ENCODE assay signal across 8 cellular contexts in genomic region chr10:59622320-59622901, GRCh38.
DNase-seq lines count a peak whose midpoint lies in the region; ATAC-seq, FAIRE-seq and TF ChIP-seq lines count a peak whose summit lies in the region.

No MANE protein-coding gene starts in this region.

- peak; percentile 63 for TF ChIP-seq CTCF in BE2C (IDR thresholded peaks at IDR 0.05; ENCODE audit: low read depth, low read length)
- TF ChIP-seq CTCF in glutamatergic neuron (IDR thresholded peaks at IDR 0.05; ENCODE audit: partially characterized antibody, unreplicated experiment): peak; percentile 80
- peak; percentile 62 for TF ChIP-seq CTCF in parathyroid adenoma (IDR thresholded peaks at IDR 0.05)

- H3K27me3 Mint-ChIP-seq in activated T-cell treated with anti-CD3 and anti-CD28 coated beads, Interleukin-2, amount 50 U/mL, for 72 hours (ENCODE audit: low read depth): peaks cover 6% of the 10 kb centered on the region
- H3K27me3 Mint-ChIP-seq in glutamatergic neuron (ENCODE audit: unreplicated experiment): peaks cover 3% of the 10 kb centered on the region

- H3K36me3 Mint-ChIP-seq in activated T-cell treated with anti-CD3 and anti-CD28 coated beads, Interleukin-2, amount 50 U/mL, for 72 hours (ENCODE audit: insufficient read depth in 2 of 2): no peaks in the 10 kb centered on the region
- no peaks in the 10 kb centered on the region for H3K36me3 Mint-ChIP-seq in glutamatergic neuron (ENCODE audit: unreplicated experiment)

- H3K4me3 ChIP-seq in BE2C (ENCODE audit: low read depth, low read length) (no peak overlapping the region), parathyroid adenoma (ENCODE audit: low read depth, low read length) (no peak overlapping the region)

- H3K27ac ChIP-seq in parathyroid adenoma: no peak overlapping the region

- TF ChIP-seq POLR2A in H54 (IDR thresholded peaks at IDR 0.05; ENCODE audit: low read depth, low read length): no peak

- H3K4me3 Mint-ChIP-seq in activated T-cell treated with anti-CD3 and anti-CD28 coated beads, Interleukin-2, amount 50 U/mL, for 72 hours: no peak overlapping the region
- no peak overlapping the region for H3K4me3 Mint-ChIP-seq in glutamatergic neuron (ENCODE audit: unreplicated experiment)

- FAIRE-seq in H54 (lab: Jason Lieb, UNC): peak; percentile 6

- DNase-seq in BE2C (peak; percentile 53), H54 (ENCODE audit: insufficient read length, low spot score) (peak; percentile 16), NCI-H446 (lab: John Stamatoyannopoulos, UW) (peak; percentile 18 to 46), glutamatergic neuron (peak; percentile 35), GF-D8 (lab: John Stamatoyannopoulos, UW) (no peak)
- peak; percentile 15 to 28 for DNase-seq in activated T-cell treated with anti-CD3 and anti-CD28 coated beads, Interleukin-2, amount 50 U/mL, for 72 hours

- ATAC-seq in activated T-cell treated with anti-CD3 and anti-CD28 coated beads, Interleukin-2, amount 50 U/mL, for 72 hours (replicated peaks in 1 of 2): peak; percentile 39 to 45
- no peak for ATAC-seq in HG03439 (IDR thresholded peaks at IDR 0.05; ENCODE audit: unreplicated experiment)

- H3K9me3 Mint-ChIP-seq in activated T-cell treated with anti-CD3 and anti-CD28 coated beads, Interleukin-2, amount 50 U/mL, for 72 hours: no peaks in the 10 kb centered on the region
- no peaks in the 10 kb centered on the region for H3K9me3 Mint-ChIP-seq in glutamatergic neuron (ENCODE audit: unreplicated experiment)

- H3K27ac Mint-ChIP-seq in activated T-cell treated with anti-CD3 and anti-CD28 coated beads, Interleukin-2, amount 50 U/mL, for 72 hours: no peak overlapping the region
- no peak overlapping the region for H3K27ac Mint-ChIP-seq in glutamatergic neuron (ENCODE audit: unreplicated experiment)

- H3K4me2 ChIP-seq in parathyroid adenoma (ENCODE audit: low read length): no peak overlapping the region

- no peak overlapping the region for H3K9ac ChIP-seq in parathyroid adenoma

- H3K4me1 Mint-ChIP-seq in activated T-cell treated with anti-CD3 and anti-CD28 coated beads, Interleukin-2, amount 50 U/mL, for 72 hours (ENCODE audit: low read depth): no peaks in the 10 kb centered on the region
- peaks cover 3% of the 10 kb centered on the region for H3K4me1 Mint-ChIP-seq in glutamatergic neuron (ENCODE audit: low read depth, unreplicated experiment)

- no peak overlapping the region for H2AFZ ChIP-seq in parathyroid adenoma

- H3K79me2 ChIP-seq in parathyroid adenoma: no peaks in the 10 kb centered on the region

- no peaks in the 10 kb centered on the region for H3K36me3 ChIP-seq in BE2C
- no peaks in the 10 kb centered on the region for H3K36me3 ChIP-seq in parathyroid adenoma (ENCODE audit: control insufficient read depth, insufficient read depth, low read length)

- H3K27me3 ChIP-seq in BE2C: no peaks in the 10 kb centered on the region
- H3K27me3 ChIP-seq in parathyroid adenoma (ENCODE audit: control insufficient read depth, insufficient read depth, low read length): no peaks in the 10 kb centered on the region

- H3K4me1 ChIP-seq in BE2C (no peaks in the 10 kb centered on the region), parathyroid adenoma (no peaks in the 10 kb centered on the region)

- no peaks in the 10 kb centered on the region for H3K9me3 ChIP-seq in BE2C
- no peaks in the 10 kb centered on the region for H3K9me3 ChIP-seq in parathyroid adenoma (ENCODE audit: control insufficient read depth, low read length)
